1 cellular context compared by ENCODE assay signal in genomic region chr5:177371705-177372533, GRCh38.
TF ChIP-seq lines count a peak whose summit lies in the region.

No MANE protein-coding gene starts in this region.

TF ChIP-seq in HepG2, 621 proteins besides CTCF, POLR2A, EP300 and RAD21 (continues in another document):
- TF ChIP-seq JUN (CRISPR knock-in tag; IDR thresholded peaks at IDR 0.05), result no peak
- TF ChIP-seq ZNF687 (CRISPR knock-in tag; IDR thresholded peaks at IDR 0.05), result peak; percentile 45; the same call in 1 of the 2 replicates
- no peak for TF ChIP-seq BRF2 (CRISPR knock-in tag; IDR thresholded peaks at IDR 0.05)
- no peak for TF ChIP-seq HIC2 (CRISPR knock-in tag; IDR thresholded peaks at IDR 0.05; ENCODE audit: low read depth)
- no peak for TF ChIP-seq ZNF256 (CRISPR knock-in tag; conservative IDR thresholded peaks at IDR 0.05)
- no peak for TF ChIP-seq ZNF589 (CRISPR knock-in tag; conservative IDR thresholded peaks at IDR 0.05)
- no peak for TF ChIP-seq KLF9 (CRISPR knock-in tag; IDR thresholded peaks at IDR 0.05; ENCODE audit: low read depth)
- TF ChIP-seq TBX3 (IDR thresholded peaks at IDR 0.05; ENCODE audit: borderline replicate concordance), result no peak
- no peak for TF ChIP-seq ZNF770 (CRISPR knock-in tag; IDR thresholded peaks at IDR 0.05)
- TF ChIP-seq ZFP1 (CRISPR knock-in tag; IDR thresholded peaks at IDR 0.05), result no peak
- TF ChIP-seq KDM5B (CRISPR knock-in tag; IDR thresholded peaks at IDR 0.05; ENCODE audit: borderline replicate concordance), result peak; percentile 40; the same call in 1 of the 2 replicates
- TF ChIP-seq PITX1 (CRISPR knock-in tag; IDR thresholded peaks at IDR 0.05), result no peak
- TF ChIP-seq ZFP62 (CRISPR knock-in tag; IDR thresholded peaks at IDR 0.05), result no peak
- no peak for TF ChIP-seq SNAPC4 (CRISPR knock-in tag; IDR thresholded peaks at IDR 0.05)
- TF ChIP-seq ZNF460 (CRISPR knock-in tag; IDR thresholded peaks at IDR 0.05; ENCODE audit: borderline replicate concordance), result no peak
- TF ChIP-seq TRIM22 (IDR thresholded peaks at IDR 0.05), result no peak
- 0 out of 2 replicates have a peak, but pooled peaks have one; percentile 26 for TF ChIP-seq TBX2 (CRISPR knock-in tag; IDR thresholded peaks at IDR 0.05; ENCODE audit: borderline replicate concordance)
- peak; percentile 39; the same call in 1 of the 2 replicates for TF ChIP-seq RBFOX2 (IDR thresholded peaks at IDR 0.05; ENCODE audit: low read depth, low read length)
- TF ChIP-seq ZNF510 (CRISPR knock-in tag; IDR thresholded peaks at IDR 0.05; ENCODE audit: low read depth), result no peak
- no peak for TF ChIP-seq ZC3H13 (CRISPR knock-in tag; IDR thresholded peaks at IDR 0.05)
- no peak for TF ChIP-seq CHD4 (IDR thresholded peaks at IDR 0.05; ENCODE audit: borderline replicate concordance, low read length)
- TF ChIP-seq AGO2 (optimal IDR thresholded peaks at IDR 0.05; ENCODE audit: low read depth, low read length), result peak; percentile 61
- TF ChIP-seq ZNF841 (CRISPR knock-in tag; IDR thresholded peaks at IDR 0.05; ENCODE audit: borderline replicate concordance), result no peak
- no peak for TF ChIP-seq SOX6 (IDR thresholded peaks at IDR 0.05)
- TF ChIP-seq SOX6 (CRISPR knock-in tag; IDR thresholded peaks at IDR 0.05), result no peak
- no peak for TF ChIP-seq ZNF33B (CRISPR knock-in tag; IDR thresholded peaks at IDR 0.05)
- no peak for TF ChIP-seq U2AF2 (IDR thresholded peaks at IDR 0.05; ENCODE audit: low read depth, low read length)
- no peak for TF ChIP-seq ZNF724P (CRISPR knock-in tag; IDR thresholded peaks at IDR 0.05; ENCODE audit: borderline replicate concordance)
- TF ChIP-seq HNRNPK (IDR thresholded peaks at IDR 0.05; ENCODE audit: low read depth, low read length, poor library complexity, severe bottlenecking), result peak; percentile 27
- no peak for TF ChIP-seq ZNF329 (CRISPR knock-in tag; IDR thresholded peaks at IDR 0.05; ENCODE audit: low read depth)
- TF ChIP-seq ZBTB2 (CRISPR knock-in tag; IDR thresholded peaks at IDR 0.05; ENCODE audit: low read depth), result no peak
- TF ChIP-seq ASH2L (IDR thresholded peaks at IDR 0.05; ENCODE audit: insufficient read length, low read depth, low read length), result no peak
- TF ChIP-seq DNMT1 (CRISPR knock-in tag; IDR thresholded peaks at IDR 0.05), result no peak
- TF ChIP-seq XBP1 (CRISPR knock-in tag; IDR thresholded peaks at IDR 0.05), result no peak
- TF ChIP-seq ZNF543 (CRISPR knock-in tag; IDR thresholded peaks at IDR 0.05), result no peak
- no peak for TF ChIP-seq ARHGAP35 (CRISPR knock-in tag; IDR thresholded peaks at IDR 0.05; ENCODE audit: borderline replicate concordance)
- no peak for TF ChIP-seq GRHL1 (CRISPR knock-in tag; conservative IDR thresholded peaks at IDR 0.05)
- TF ChIP-seq IRF9 (CRISPR knock-in tag; IDR thresholded peaks at IDR 0.05; ENCODE audit: borderline replicate concordance), result no peak
- no peak for TF ChIP-seq ZNF17 (CRISPR knock-in tag; IDR thresholded peaks at IDR 0.05)
- no peak for TF ChIP-seq HNRNPUL1 (IDR thresholded peaks at IDR 0.05; ENCODE audit: low read depth, low read length)
- no peak for TF ChIP-seq ZNF430 (CRISPR knock-in tag; IDR thresholded peaks at IDR 0.05)
- TF ChIP-seq SRSF4 (IDR thresholded peaks at IDR 0.05; ENCODE audit: low read depth, low read length, poor library complexity, severe bottlenecking), result no peak
